In the genomic region with DNA sequence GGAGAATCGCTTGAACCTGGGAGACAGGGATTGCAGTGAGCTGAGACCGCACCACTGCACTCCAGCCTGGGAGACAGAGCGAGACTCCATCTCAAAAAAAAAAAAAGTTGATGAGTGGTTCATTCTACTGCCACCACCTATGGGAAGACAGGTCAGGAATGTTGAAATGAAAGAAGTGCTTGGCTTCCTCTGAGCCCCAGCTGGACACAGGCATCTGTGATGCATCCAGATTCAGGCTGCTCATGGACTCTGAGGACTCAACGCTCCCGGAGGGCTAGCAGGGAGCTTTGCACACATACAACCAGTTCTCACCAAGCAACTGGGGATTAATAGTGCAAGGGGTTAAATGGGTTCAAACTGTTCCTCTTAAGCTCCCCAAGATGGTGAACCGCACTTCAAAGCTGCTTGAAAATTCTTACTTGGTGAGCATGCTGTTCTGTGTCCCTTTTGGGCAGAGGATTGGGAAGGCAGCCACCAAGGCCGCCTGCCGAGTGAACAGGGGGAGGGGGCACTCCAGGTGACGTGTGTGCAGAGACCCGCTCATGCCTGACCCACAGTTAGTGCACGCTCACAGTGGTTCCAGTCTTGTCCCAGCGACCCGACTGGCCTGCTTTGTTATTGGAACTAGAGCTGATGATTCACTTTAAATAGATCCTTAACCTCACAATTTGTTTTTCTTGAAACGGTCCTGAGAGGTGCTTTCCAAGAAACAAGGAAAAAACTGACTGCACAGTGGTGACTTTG, we compare ENCODE assay signal across 13 cellular contexts. TPM values are rescaled to one million over a fixed set of nuclear protein-coding genes. Genes with fewer than 3 reads are reported as not detected.
DNase-seq lines count a peak whose midpoint lies in the region; ATAC-seq and TF ChIP-seq lines count a peak whose summit lies in the region.
"Not testable (repeated sequence)": the region's sequence is repeated elsewhere in the genome, so short reads cannot be mapped to it uniquely, and the experiment has no call there.
"Had no signal": no experiment of that assay in that cellular context is flagged by ENCODE, and none has a peak within 500 bp of the region (broad histone marks: within the 10 kb centered on the region; RNA-seq: fewer than 3 reads in every experiment).

No MANE protein-coding gene starts in this region.

- not testable (repeated sequence) for H3K79me1 ChIP-seq in IMR-90 (ENCODE audit: low read depth in 1 of 2, low read length in 2 of 2)

- not testable (repeated sequence) for H2AFZ ChIP-seq in IMR-90 (replicated peaks; ENCODE audit: low read length, poor library complexity)

- not testable (repeated sequence) for H3K4me1 ChIP-seq in IMR-90 (ENCODE audit: control insufficient read depth, insufficient read depth, low read length); lung (ENCODE audit: control insufficient read depth in 2 of 2, insufficient read depth in 2 of 2, low read length in 2 of 2)

- 33% methylated on average over 4 of the region's 14 CpGs; no CpG with 5 or more reads in 1 of the 2 experiments for WGBS in IMR-90 (ENCODE audit: extremely low coverage in 2 of 2, insufficient read length in 1 of 2), 2 experiments
- WGBS in lung, 2 donors, result 55 to 71% methylated on average over 12 to 13 of the region's 14 CpGs

- not testable (repeated sequence) for TF ChIP-seq CTCF in IMR-90 (conservative IDR thresholded peaks at IDR 0.05; ENCODE audit: low read depth, low read length); activated CD8-positive, alpha-beta T cell treated with anti-CD3 and anti-CD28 coated beads for 36 hours (IDR thresholded peaks at IDR 0.05); coronary artery (IDR thresholded peaks at IDR 0.05); lung (IDR thresholded peaks at IDR 0.05; ENCODE audit: control extremely low read depth, extremely low read depth)

- H3K9me3 Mint-ChIP-seq in activated CD8-positive, alpha-beta T cell treated with anti-CD3 and anti-CD28 coated beads for 36 hours, result not testable (repeated sequence)

- H3K27me3 ChIP-seq in IMR-90 (ENCODE audit: control insufficient read depth, insufficient read depth, low read length); lung (ENCODE audit: control insufficient read depth, insufficient read depth): not testable (repeated sequence)

- not testable (repeated sequence) for H3K4me3 Mint-ChIP-seq in activated CD8-positive, alpha-beta T cell treated with anti-CD3 and anti-CD28 coated beads for 36 hours

- H4K5ac ChIP-seq in IMR-90 (ENCODE audit: low read depth, low read length), result not testable (repeated sequence)

- H3K56ac ChIP-seq in IMR-90 (ENCODE audit: extremely low read depth, insufficient read depth, low read length), result not testable (repeated sequence)

- H3K9me3 ChIP-seq in IMR-90 (ENCODE audit: control insufficient read depth, insufficient read depth, low read length); lung (ENCODE audit: control insufficient read depth in 2 of 2, insufficient read depth in 1 of 2, low read length in 1 of 2): not testable (repeated sequence)

- DNase-seq in Daoy (ENCODE audit: low read depth), result peak; percentile 77
- peak; percentile 25 for DNase-seq in IMR-90
- not testable (repeated sequence) for DNase-seq in activated CD8-positive, alpha-beta T cell treated with anti-CD3 and anti-CD28 coated beads for 36 hours
- DNase-seq in coronary artery (ENCODE audit: low spot score), result peak; percentile 82
- DNase-seq in left cardiac atrium, result peak; percentile 52
- peak; percentile 66 for DNase-seq in lung (ENCODE audit: low spot score)
- peak; percentile 97 for DNase-seq in renal cortical epithelial cell (ENCODE audit: low read depth)

- H3K9me1 ChIP-seq in IMR-90 (ENCODE audit: insufficient read depth, low read length), result not testable (repeated sequence)

- H4K8ac ChIP-seq in IMR-90 (ENCODE audit: low read depth in 2 of 2, low read length in 2 of 2), result not testable (repeated sequence)

- not testable (repeated sequence) for H4K20me1 ChIP-seq in IMR-90 (ENCODE audit: insufficient read depth, low read length)

- not testable (repeated sequence) for H3K14ac ChIP-seq in IMR-90 (replicated peaks; ENCODE audit: low read depth, low read length)

- TF ChIP-seq RAD21 in IMR-90 (IDR thresholded peaks at IDR 0.05; ENCODE audit: low read length), result not testable (repeated sequence)

- CTCF ChIA-PET in IMR-90 (lab: Yijun Ruan, JAX); activated CD8-positive, alpha-beta T cell treated with anti-CD3 and anti-CD28 coated beads for 36 hours (lab: Charles Lee): not testable (repeated sequence)

- not testable (repeated sequence) for BruUV-seq in IMR-90 (replicated peaks; lab: Mats Ljungman, UMichigan)

- H4K91ac ChIP-seq in IMR-90 (ENCODE audit: insufficient read depth, low read depth, low read length), result not testable (repeated sequence)

- H2AK9ac ChIP-seq in IMR-90 (replicated peaks; ENCODE audit: low read depth, low read length, poor library complexity), result not testable (repeated sequence)

- H3K4me2 ChIP-seq in IMR-90 (ENCODE audit: low read depth, low read length), result peak overlapping the region; percentile 76

- not testable (repeated sequence) for H3K4ac ChIP-seq in IMR-90 (ENCODE audit: low read depth, low read length)

- not testable (repeated sequence) for H3K27me3 Mint-ChIP-seq in activated CD8-positive, alpha-beta T cell treated with anti-CD3 and anti-CD28 coated beads for 36 hours

- not testable (repeated sequence) for H3K9ac ChIP-seq in IMR-90 (ENCODE audit: low read depth, low read length)

- TF ChIP-seq POLR2A in IMR-90 (IDR thresholded peaks at IDR 0.05; ENCODE audit: low read depth, low read length), result not testable (repeated sequence)

- H3K27ac Mint-ChIP-seq in activated CD8-positive, alpha-beta T cell treated with anti-CD3 and anti-CD28 coated beads for 36 hours, result not testable (repeated sequence)

- not testable (repeated sequence) for H3K23ac ChIP-seq in IMR-90 (ENCODE audit: low read depth, low read length)

- not testable (repeated sequence) for H2BK5ac ChIP-seq in IMR-90 (ENCODE audit: low read depth, low read length, poor library complexity, severe bottlenecking)

- not testable (repeated sequence) for H2BK120ac ChIP-seq in IMR-90 (ENCODE audit: low read depth, low read length)

- POLR2A ChIA-PET in IMR-90 (lab: Charles Lee; ENCODE audit: unreplicated experiment); activated CD8-positive, alpha-beta T cell treated with anti-CD3 and anti-CD28 coated beads for 36 hours (lab: Charles Lee): not testable (repeated sequence)

- H2AK5ac ChIP-seq in IMR-90 (ENCODE audit: low read depth, low read length), result not testable (repeated sequence)

- ATAC-seq in IMR-90 (ENCODE audit: low read depth) (peak; percentile 54), left cardiac atrium (peak; percentile 35 to 54), lung (ENCODE audit: insufficient read depth, low FRiP score) (peak; percentile 13)
- peak; percentile 53 for ATAC-seq in activated CD8-positive, alpha-beta T cell treated with anti-CD3 and anti-CD28 coated beads for 36 hours

- not testable (repeated sequence) for H3K18ac ChIP-seq in IMR-90 (ENCODE audit: low read depth, low read length)

- intact Hi-C loops in IMR-90 (cut with micrococcal nuclease); activated CD8-positive, alpha-beta T cell treated with anti-CD3 and anti-CD28 coated beads for 36 hours (cut with micrococcal nuclease); left cardiac atrium (cut with DNase I): not testable (repeated sequence)

- dilution Hi-C loops in IMR-90 (cut with HindIII; ENCODE audit: low sequenced_read_pairs, unreplicated experiment), result not testable (repeated sequence)

- H2BK15ac ChIP-seq in IMR-90 (ENCODE audit: low read depth, low read length), result not testable (repeated sequence)

- not testable (repeated sequence) for H3K36me3 ChIP-seq in IMR-90 (ENCODE audit: control insufficient read depth, insufficient read depth, low read length); lung (ENCODE audit: control insufficient read depth in 2 of 2, insufficient read depth in 2 of 2, low read length in 2 of 2)

- H2BK20ac ChIP-seq in IMR-90 (ENCODE audit: low read depth, low read length), result not testable (repeated sequence)

- not testable (repeated sequence) for H3K27ac ChIP-seq in IMR-90 (ENCODE audit: insufficient read depth, low read length); coronary artery; lung (ENCODE audit: low read depth in 1 of 2, low read length in 1 of 2)

- H3K4me1 Mint-ChIP-seq in activated CD8-positive, alpha-beta T cell treated with anti-CD3 and anti-CD28 coated beads for 36 hours (ENCODE audit: low read depth), result not testable (repeated sequence)

- not testable (repeated sequence) for H3K36me3 Mint-ChIP-seq in activated CD8-positive, alpha-beta T cell treated with anti-CD3 and anti-CD28 coated beads for 36 hours (ENCODE audit: low read depth)

- in situ Hi-C loops in IMR-90 (cut with MboI; ENCODE audit: low sequenced_read_pairs), result not testable (repeated sequence)

- H3K4me3 ChIP-seq in IMR-90 (ENCODE audit: insufficient read depth, low read depth, low read length); lung: not testable (repeated sequence)
- peak overlapping the region; percentile 59 for H3K4me3 ChIP-seq in coronary artery

RNA-seq across cellular contexts. Expression of a gene that starts 32.1 kb away (rescaled TPM):
- 306 and 832 TPM in 2 replicates for total RNA-seq in Daoy (2014; rRNA removed; shearing (Covaris generic))
- under 0.01 TPM in 2 replicates for total RNA-seq in IMR-90 (2012; rRNA removed)
- not detected in 2 replicates for polyA plus RNA-seq in IMR-90 (2012; rRNA removed)
- not detected in 2 replicates for polyA plus RNA-seq in IMR-90 (2012; cell fraction: cytosol; rRNA removed)
- polyA plus RNA-seq in IMR-90 (2012; cell fraction: nucleus; rRNA removed; ENCODE audit: low replicate concordance), result not detected in 2 replicates
- 1,000 to 10,000 TPM in 1 of 2 experiments, 100 to 1,000 TPM in 1; 820 to 1,043 TPM for total RNA-seq in activated CD8-positive, alpha-beta T cell treated with anti-CD3 and anti-CD28 coated beads for 36 hours
- over 10,000 TPM in 1 of 2 donors, 1,000 to 10,000 TPM in 1; 5,988 to 15,401 TPM for total RNA-seq in left cardiac atrium
- 1,000 to 10,000 TPM in 1 of 2 donors, under 1 TPM in 1; under 0.01 to 3,134 TPM for total RNA-seq in lung
- polyA plus RNA-seq in lung, result not detected
- under 0.01 TPM in 2 replicates for total RNA-seq in renal cortical epithelial cell
- polyA plus RNA-seq: adrenal gland; CD8-positive, alpha-beta memory T cell; IgD-negative memory B cell; ovary; small intestine; stomach had no signal
